1 cellular context compared by ENCODE assay signal in genomic region chr1:15510611-15511405, GRCh38.
TF ChIP-seq lines count a peak whose summit lies in the region.

No MANE protein-coding gene starts in this region.

TF ChIP-seq in WTC11, 78 proteins besides CTCF, POLR2A, EP300 and RAD21 (continued from another document):
- TF ChIP-seq PRDM15 (CRISPR knock-in tag; IDR thresholded peaks at IDR 0.05), result no peak
